Comparison of ENCODE assay signal across 8 cellular contexts in the genomic region with DNA sequence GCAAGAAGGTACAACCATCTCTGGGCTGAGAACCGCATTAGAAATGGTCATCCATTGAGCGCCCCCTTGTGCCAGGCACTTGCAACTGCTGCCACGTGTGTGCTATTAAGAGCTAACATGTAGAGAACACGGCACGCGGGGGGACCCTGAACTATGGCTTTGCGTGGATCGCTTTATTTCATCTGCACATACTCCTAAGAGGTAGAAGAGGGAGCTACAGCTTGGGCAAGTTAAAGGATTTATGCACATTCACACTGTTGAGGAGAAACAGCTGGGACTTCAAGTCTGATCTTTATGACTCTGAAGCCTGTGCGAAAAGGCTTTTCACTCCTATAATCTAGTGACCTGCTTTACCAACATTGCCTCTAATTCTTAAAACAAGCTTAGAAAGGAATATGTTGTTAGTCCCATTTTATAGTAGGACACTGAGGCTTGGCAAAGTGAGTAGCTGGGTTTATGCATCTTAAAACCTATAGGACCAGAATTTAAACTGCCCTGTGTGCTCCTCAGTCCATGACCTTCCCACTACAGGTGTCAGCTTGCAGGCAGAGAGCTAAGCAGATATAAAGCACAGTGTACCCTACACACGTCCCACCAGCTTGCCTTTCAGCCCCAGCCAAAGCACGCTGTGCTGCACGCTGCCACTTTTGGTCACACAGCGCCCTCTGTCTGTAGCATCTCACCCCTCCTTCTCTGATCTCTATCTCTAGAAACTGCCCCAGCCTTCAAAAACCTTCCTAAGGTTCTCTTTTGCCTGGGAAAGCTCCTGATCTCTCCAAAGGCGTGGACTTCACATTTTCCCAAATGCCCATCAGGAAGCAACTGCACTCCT. TPM values are rescaled to one million over a fixed set of nuclear protein-coding genes. Genes with fewer than 3 reads are reported as not detected.
DNase-seq lines count a peak whose midpoint lies in the region; ATAC-seq, FAIRE-seq and TF ChIP-seq lines count a peak whose summit lies in the region.

No MANE protein-coding gene starts in this region.

- FAIRE-seq in astrocyte (lab: Jason Lieb, UNC), result no peak

- no peaks in the 10 kb centered on the region for H3K9me3 ChIP-seq in astrocyte (ENCODE audit: insufficient read depth, low read depth, low read length)
- no peaks in the 10 kb centered on the region for H3K9me3 ChIP-seq in skeletal muscle satellite cell (replicated peaks; ENCODE audit: low read length)

- H3K27me3 Mint-ChIP-seq in T-helper 2 cell treated with Interferon-gamma antibody and Interleukin-4, amounts not matched to agents 5 μg/mL and 100 μg/mL, for 36 hours (ENCODE audit: low read depth), result peaks cover 10% of the 10 kb centered on the region
- peaks cover 15% of the 10 kb centered on the region for H3K27me3 Mint-ChIP-seq in astrocyte (ENCODE audit: low read depth, unreplicated experiment)

- no peaks in the 10 kb centered on the region for H4K20me1 ChIP-seq in astrocyte (ENCODE audit: insufficient read depth, low read length)

- H3K4me1 ChIP-seq in astrocyte (ENCODE audit: insufficient read depth, low read length), result peaks cover 7% of the 10 kb centered on the region
- peaks cover 5% of the 10 kb centered on the region for H3K4me1 ChIP-seq in skeletal muscle satellite cell (ENCODE audit: control insufficient read depth, insufficient read depth, low read length)

- TF ChIP-seq CTCF in astrocyte (IDR thresholded peaks at IDR 0.05; ENCODE audit: insufficient read depth, low read depth, low read length), result peak; percentile 96

- peak overlapping the region; percentile 66 for H3K4me3 Mint-ChIP-seq in T-helper 2 cell treated with Interferon-gamma antibody and Interleukin-4, amounts not matched to agents 5 μg/mL and 100 μg/mL, for 36 hours
- no peak overlapping the region for H3K4me3 Mint-ChIP-seq in astrocyte (ENCODE audit: unreplicated experiment)

- no peaks in the 10 kb centered on the region for H3K9me3 Mint-ChIP-seq in T-helper 2 cell treated with Interferon-gamma antibody and Interleukin-4, amounts not matched to agents 5 μg/mL and 100 μg/mL, for 36 hours
- no peaks in the 10 kb centered on the region for H3K9me3 Mint-ChIP-seq in astrocyte (ENCODE audit: unreplicated experiment)

- H3K36me3 ChIP-seq in astrocyte (ENCODE audit: insufficient read depth, low read length) (no peaks in the 10 kb centered on the region), skeletal muscle satellite cell (ENCODE audit: insufficient read depth, low read length) (no peaks in the 10 kb centered on the region)

- no peak overlapping the region for H3K4me3 ChIP-seq in astrocyte (ENCODE audit: insufficient read depth, low read depth, low read length)
- H3K4me3 ChIP-seq in skeletal muscle satellite cell (ENCODE audit: low read length), result peak overlapping the region; percentile 49

- peaks cover 30% of the 10 kb centered on the region for H3K4me1 Mint-ChIP-seq in T-helper 2 cell treated with Interferon-gamma antibody and Interleukin-4, amounts not matched to agents 5 μg/mL and 100 μg/mL, for 36 hours (ENCODE audit: low read depth)
- H3K4me1 Mint-ChIP-seq in astrocyte (ENCODE audit: low read depth, unreplicated experiment), result peaks cover 19% of the 10 kb centered on the region

- ATAC-seq in GM18511 (IDR thresholded peaks at IDR 0.05; ENCODE audit: unreplicated experiment), result peak; percentile 89
- peak; percentile 43 for ATAC-seq in HG03039 (IDR thresholded peaks at IDR 0.05; ENCODE audit: unreplicated experiment)

- peak overlapping the region; percentile 63 for H3K27ac Mint-ChIP-seq in T-helper 2 cell treated with Interferon-gamma antibody and Interleukin-4, amounts not matched to agents 5 μg/mL and 100 μg/mL, for 36 hours
- H3K27ac Mint-ChIP-seq in astrocyte (ENCODE audit: unreplicated experiment), result no peak overlapping the region

- H3K9ac ChIP-seq in astrocyte (ENCODE audit: low read length) (no peak overlapping the region), skeletal muscle satellite cell (ENCODE audit: low read depth, low read length) (no peak overlapping the region)

- peak overlapping the region; percentile 68 for H3K4me2 ChIP-seq in astrocyte (ENCODE audit: low read length)
- H3K4me2 ChIP-seq in skeletal muscle satellite cell (ENCODE audit: low read length), result peak overlapping the region; percentile 71

- H3K36me3 Mint-ChIP-seq in T-helper 2 cell treated with Interferon-gamma antibody and Interleukin-4, amounts not matched to agents 5 μg/mL and 100 μg/mL, for 36 hours (ENCODE audit: low read depth), result no peaks in the 10 kb centered on the region
- no peaks in the 10 kb centered on the region for H3K36me3 Mint-ChIP-seq in astrocyte (ENCODE audit: low read depth, unreplicated experiment)

- peak overlapping the region; percentile 26 for H2AFZ ChIP-seq in astrocyte (ENCODE audit: low read depth, low read length)

- no peak overlapping the region for H3K27ac ChIP-seq in astrocyte (ENCODE audit: low read depth, low read length)

- no peaks in the 10 kb centered on the region for H3K79me2 ChIP-seq in astrocyte (ENCODE audit: insufficient read depth, low read length)

- H3K27me3 ChIP-seq in astrocyte (ENCODE audit: insufficient read depth, low read length) (peaks cover 21% of the 10 kb centered on the region), skeletal muscle satellite cell (ENCODE audit: control insufficient read depth, insufficient read depth, low read length) (peaks cover 21% of the 10 kb centered on the region)

- DNase-seq in 8988T, result peak; percentile 55
- peak; percentile 20 for DNase-seq in NCI-H2029 treated with DMSO at 0.1 percent for 48 hours (lab: John Stamatoyannopoulos, UW)
- peak; percentile 72 for DNase-seq in T-helper 2 cell treated with Interferon-gamma antibody and Interleukin-4, amounts not matched to agents 5 μg/mL and 100 μg/mL, for 36 hours (ENCODE audit: low spot score)
- peak; percentile 42 for DNase-seq in astrocyte (ENCODE audit: low read depth)
- peak in 48 of 51 donors; percentile 5 to 83 (median 56) for DNase-seq in hypothalamus (lab: John Stamatoyannopoulos, UW)

RNA-seq across cellular contexts. Expression of a gene that starts 57.8 kb away (rescaled TPM):
- 5.5 and 5.8 TPM in 2 replicates for total RNA-seq in astrocyte
- 3.3 and 6.1 TPM in 2 replicates for total RNA-seq in skeletal muscle satellite cell (2012; rRNA removed)

Comparison
In these comparisons a context has a peak if more than half of its experiments do, and no peak if none do; other contexts are left out.
1. DNase-seq: peak in every context shown above with its lines; median percentile 72 in T-helper 2 cell treated with Interferon-gamma antibody and Interleukin-4, amounts not matched to agents 5 μg/mL and 100 μg/mL, for 36 hours; 56 in hypothalamus; 55 in 8988T; 42 in astrocyte; 20 in NCI-H2029 treated with DMSO at 0.1 percent for 48 hours.